Comparison of ENCODE assay signal across 1 cellular context in genomic region chr12:111868676-111869588, GRCh38.
TF ChIP-seq lines count a peak whose summit lies in the region.

No MANE protein-coding gene starts in this region.

TF ChIP-seq in GM12878, 131 proteins besides CTCF, POLR2A, EP300 and RAD21 (continued from another document):
- no peak for TF ChIP-seq ELK1 (IDR thresholded peaks at IDR 0.05; ENCODE audit: low read depth, low read length)
- TF ChIP-seq ATF3 (IDR thresholded peaks at IDR 0.05; ENCODE audit: borderline replicate concordance, extremely low read depth, low read depth, low read length), result no peak
- TF ChIP-seq TBL1XR1 (IDR thresholded peaks at IDR 0.05; ENCODE audit: low read depth, low read length), result no peak
- TF ChIP-seq HDGF (IDR thresholded peaks at IDR 0.05), result no peak
- no peak for TF ChIP-seq RFX5 (IDR thresholded peaks at IDR 0.05; ENCODE audit: low read depth, low read length)
- no peak for TF ChIP-seq NBN (IDR thresholded peaks at IDR 0.05)
- TF ChIP-seq CREB1 (IDR thresholded peaks at IDR 0.05; ENCODE audit: low read depth), result no peak
- no peak for TF ChIP-seq GATAD2B (conservative IDR thresholded peaks at IDR 0.05; ENCODE audit: low read depth)
- no peak for TF ChIP-seq RELA (IDR thresholded peaks at IDR 0.05; ENCODE audit: borderline replicate concordance, partially characterized antibody)
- TF ChIP-seq TCF12 (IDR thresholded peaks at IDR 0.05; ENCODE audit: low read depth, low read length), result no peak
- TF ChIP-seq SPI1 (IDR thresholded peaks at IDR 0.05; ENCODE audit: borderline replicate concordance, insufficient read depth, low read depth, low read length), result no peak
- no peak for TF ChIP-seq FOXK2 (IDR thresholded peaks at IDR 0.05)
